Comparison of ENCODE assay signal across 18 cellular contexts in genomic region chr7:37368540-37368939, GRCh38.
DNase-seq lines count a peak whose midpoint lies in the region; ATAC-seq, FAIRE-seq and TF ChIP-seq lines count a peak whose summit lies in the region.
"Had no signal": no experiment of that assay in that cellular context is flagged by ENCODE, and none has a peak within 500 bp of the region (broad histone marks: within the 10 kb centered on the region; RNA-seq: fewer than 3 reads in every experiment).

No MANE protein-coding gene starts in this region.

- CTCF ChIA-PET in HepG2 (lab: Yijun Ruan, JAX; ENCODE audit: low intra/inter-chr PET ratio, low total read pairs) = no interaction called here

- in situ Hi-C loops in HepG2 (cut with HindIII; ENCODE audit: extremely low pct_ligation_motif_present, low pct_unique_long_range_greater_than_20kb) = no loop called here

- no peak overlapping the region for H4K8ac ChIP-seq in mesendoderm (ENCODE audit: low read depth, low read length)

- peaks cover 15% of the 10 kb centered on the region for H3K36me3 Mint-ChIP-seq in endodermal cell (ENCODE audit: low read depth)

- no peak overlapping the region for H3K23ac ChIP-seq in mesendoderm (ENCODE audit: low read length)

- no peak overlapping the region for H2BK120ac ChIP-seq in mesendoderm (ENCODE audit: low read depth, low read length)

- H3K9ac ChIP-seq in liver (ENCODE audit: low read depth in 1 of 2, low read length in 2 of 2) (no peak overlapping the region), HepG2 (ENCODE audit: insufficient read depth, low read depth, low read length) (no peak overlapping the region), endodermal cell (ENCODE audit: extremely low read depth, low read length, poor library complexity, severe bottlenecking) (no peak overlapping the region), mesendoderm (ENCODE audit: low read length) (no peak overlapping the region)

- no TSS peak for BruUV-seq in HepG2 (replicated peaks; lab: Mats Ljungman, UMichigan)

- no peaks in the 10 kb centered on the region for H3K79me1 ChIP-seq in mesendoderm (ENCODE audit: low read length)

- no peaks in the 10 kb centered on the region for H3K79me2 ChIP-seq in HepG2 (ENCODE audit: insufficient read depth, low read length)
- no peaks in the 10 kb centered on the region for H3K79me2 ChIP-seq in mesendoderm (ENCODE audit: control insufficient read depth, insufficient read depth, low read length)

- no peaks in the 10 kb centered on the region for H3K9me3 ChIP-seq in liver (ENCODE audit: control insufficient read depth in 4 of 4, low read length in 3 of 4)
- no peaks in the 10 kb centered on the region for H3K9me3 ChIP-seq in HepG2 (ENCODE audit: low read length)
- peaks cover 5% of the 10 kb centered on the region for H3K9me3 ChIP-seq in endodermal cell (ENCODE audit: control insufficient read depth, low read length)
- H3K9me3 ChIP-seq: BE2C had no signal

- no peak overlapping the region for H2BK5ac ChIP-seq in mesendoderm (ENCODE audit: low read length)

- H4K20me1 ChIP-seq in HepG2 (ENCODE audit: insufficient read depth, low read length) = no peaks in the 10 kb centered on the region

- H3K56ac ChIP-seq in mesendoderm (ENCODE audit: low read length) = no peak overlapping the region

- H2BK15ac ChIP-seq in mesendoderm (replicated peaks; ENCODE audit: low read depth) = no peak overlapping the region

- H3K27me3 ChIP-seq in liver (ENCODE audit: control insufficient read depth in 4 of 4, insufficient read depth in 4 of 4, low read length in 3 of 4) = no peaks in the 10 kb centered on the region
- no peaks in the 10 kb centered on the region for H3K27me3 ChIP-seq in HepG2 (ENCODE audit: control insufficient read depth in 1 of 2, insufficient read depth in 2 of 2, low read length in 2 of 2)
- no peaks in the 10 kb centered on the region for H3K27me3 ChIP-seq in endodermal cell (ENCODE audit: control insufficient read depth, insufficient read depth, low read length, poor library complexity, severe bottlenecking)
- H3K27me3 ChIP-seq in mesendoderm (ENCODE audit: insufficient read depth, low read length, poor library complexity) = no peaks in the 10 kb centered on the region
- H3K27me3 ChIP-seq: BE2C had no signal

- H3K27ac ChIP-seq in liver (ENCODE audit: low read depth in 1 of 2, low read length in 2 of 2) (no peak overlapping the region), HepG2 (ENCODE audit: extremely low read length, insufficient read depth, low read length) (no peak overlapping the region), endodermal cell (ENCODE audit: low read depth, low read length) (no peak overlapping the region), mesendoderm (ENCODE audit: low read depth, low read length) (no peak overlapping the region)
- H3K27ac ChIP-seq: C4-2B had no signal

- no peak for ATAC-seq in HepG2
- ATAC-seq: GM23338 had no signal

- no peak overlapping the region for H2AK5ac ChIP-seq in mesendoderm (ENCODE audit: low read length)

- no peaks in the 10 kb centered on the region for H3K36me3 ChIP-seq in liver (ENCODE audit: control insufficient read depth in 4 of 4, insufficient read depth in 3 of 4, low read depth in 1 of 4, low read length in 3 of 4)
- H3K36me3 ChIP-seq in HepG2 (replicated peaks in 1 of 2; ENCODE audit: control insufficient read depth in 1 of 2, insufficient read depth in 2 of 2, low read length in 2 of 2) = no peaks in the 10 kb centered on the region
- peaks cover 5% of the 10 kb centered on the region for H3K36me3 ChIP-seq in endodermal cell (ENCODE audit: control insufficient read depth, insufficient read depth, low read length)
- no peaks in the 10 kb centered on the region for H3K36me3 ChIP-seq in mesendoderm (ENCODE audit: control insufficient read depth, insufficient read depth, low read length)
- H3K36me3 ChIP-seq: BE2C had no signal

- TF ChIP-seq CTCF in liver (IDR thresholded peaks at IDR 0.05; ENCODE audit: low read depth, low read length, missing input control) = no peak
- TF ChIP-seq CTCF in HepG2 (CRISPR knock-in tag; IDR thresholded peaks at IDR 0.05) = no peak
- TF ChIP-seq CTCF in endodermal cell (conservative IDR thresholded peaks at IDR 0.05) = no peak
- no peak for TF ChIP-seq CTCF in foreskin fibroblast (IDR thresholded peaks at IDR 0.05; ENCODE audit: low read depth, low read length)

- H3K4me3 Mint-ChIP-seq in endodermal cell = peak overlapping the region; percentile 12
- H3K4me3 Mint-ChIP-seq: CD4-positive, alpha-beta memory T cell; GM23338; HFFc6 had no signal

- DNase-seq in HepG2 (ENCODE audit: low spot score) (no peak), endodermal cell (peak; percentile 30), mesendoderm (peak; percentile 30), LoVo (ENCODE audit: low spot score) (no peak), NCI-H2107 treated with DMSO at 0.1 percent for 48 hours (lab: John Stamatoyannopoulos, UW; ENCODE audit: unreplicated experiment) (no peak), foreskin fibroblast (no peak)
- DNase-seq: BE2C; CD4-positive, alpha-beta memory T cell; DMS79; HCEC 1CT; HFFc6 had no signal

- intact Hi-C loops in HepG2 (cut with micrococcal nuclease; ENCODE audit: unreplicated experiment) = no loop called here

- whole genome bisulfite sequencing in liver = 48% methylated on average over 1 of the region's 1 CpG
- WGBS in HepG2 (ENCODE audit: low lambda C conversion rate) = 0% methylated on average over 1 of the region's 1 CpG
- whole genome bisulfite sequencing in endodermal cell (ENCODE audit: insufficient coverage in 1 of 2, insufficient read length in 1 of 2), 2 experiments = 41% methylated on average over 1 of the region's 1 CpG; no CpG with 5 or more reads in 1 of the 2 experiments
- WGBS in mesendoderm (ENCODE audit: extremely low coverage, insufficient coverage, low lambda C conversion rate) = no CpG with 5 or more reads among the region's 1 CpG

- no peaks in the 10 kb centered on the region for H3K9me3 Mint-ChIP-seq in endodermal cell
- H3K9me3 Mint-ChIP-seq: CD4-positive, alpha-beta memory T cell; GM23338 had no signal

- FAIRE-seq in HepG2 (lab: Jason Lieb, UNC) = no peak
- FAIRE-seq: A204.1, G401.6, GM12891, HTR-8/SVneo had no signal

- peak overlapping the region; percentile 75 for H3K4ac ChIP-seq in mesendoderm (ENCODE audit: low read depth, low read length)

- H3K4me3 ChIP-seq in liver (ENCODE audit: low read depth in 1 of 3, low read length in 3 of 3) (no peak overlapping the region), HepG2 (replicated peaks in 1 of 3; ENCODE audit: insufficient read depth in 1 of 3, low read depth in 2 of 3, low read length in 3 of 3) (no peak overlapping the region), endodermal cell (ENCODE audit: low read length) (peak overlapping the region; percentile 14), mesendoderm (ENCODE audit: low read length) (no peak overlapping the region), foreskin fibroblast (ENCODE audit: low read depth in 1 of 2, low read length in 2 of 2) (no peak overlapping the region)
- H3K4me3 ChIP-seq: GM23338 had no signal

- POLR2A ChIA-PET in HepG2 (lab: Yijun Ruan, JAX) = no interaction called here

- peak overlapping the region; percentile 72 for H3K18ac ChIP-seq in mesendoderm (ENCODE audit: low read length)

- H2AFZ ChIP-seq in HepG2 (ENCODE audit: low read length) = no peak overlapping the region
- H2AFZ ChIP-seq: GM23338 had no signal

- H3K4me1 Mint-ChIP-seq in endodermal cell = peaks cover 66% of the 10 kb centered on the region

- peak; percentile 5 to 26 for TF ChIP-seq RAD21 in liver (IDR thresholded peaks at IDR 0.05)
- TF ChIP-seq RAD21 in HepG2 (CRISPR knock-in tag; IDR thresholded peaks at IDR 0.05) = no peak

- H4K5ac ChIP-seq in mesendoderm (ENCODE audit: low read length) = no peak overlapping the region

- H3K27ac Mint-ChIP-seq in endodermal cell = peak overlapping the region; percentile 64
- H3K27ac Mint-ChIP-seq: CD4-positive, alpha-beta memory T cell; GM23338; HFFc6 had no signal

- no peaks in the 10 kb centered on the region for H3K27me3 Mint-ChIP-seq in endodermal cell (ENCODE audit: insufficient read depth)
- H3K27me3 Mint-ChIP-seq: CD4-positive, alpha-beta memory T cell had no signal

- H3K4me1 ChIP-seq in liver (ENCODE audit: control insufficient read depth in 4 of 4, insufficient read depth in 4 of 4, low read length in 3 of 4) = peaks cover 0 to 23% (median 12%) of the 10 kb centered on the region in 4 donors
- H3K4me1 ChIP-seq in HepG2 (ENCODE audit: insufficient read depth, low read length) = no peaks in the 10 kb centered on the region
- H3K4me1 ChIP-seq in endodermal cell (ENCODE audit: control insufficient read depth, insufficient read depth, low read length) = peaks cover 12% of the 10 kb centered on the region
- H3K4me1 ChIP-seq in mesendoderm (ENCODE audit: control insufficient read depth, low read depth, low read length) = peaks cover 8% of the 10 kb centered on the region
- H3K4me1 ChIP-seq: BE2C had no signal

- H3K4me2 ChIP-seq in HepG2 (ENCODE audit: low read depth, low read length) (no peak overlapping the region), mesendoderm (ENCODE audit: low read length) (no peak overlapping the region)
- H3K4me2 ChIP-seq: GM23338 had no signal

- TF ChIP-seq EP300 in HepG2 (IDR thresholded peaks at IDR 0.05; ENCODE audit: low read depth in 2 of 2, low read length in 2 of 2) = no peak
- no peak for TF ChIP-seq EP300 in HepG2 (CRISPR knock-in tag; IDR thresholded peaks at IDR 0.05; ENCODE audit: borderline replicate concordance)

- TF ChIP-seq POLR2A in HepG2 (IDR thresholded peaks at IDR 0.05; ENCODE audit: insufficient read depth in 1 of 2, low read depth in 2 of 2, low read length in 2 of 2) = no peak

TF ChIP-seq in liver, 16 proteins besides CTCF, POLR2A, EP300 and RAD21 (continues in another document):
- no peak for TF ChIP-seq TAF1 (conservative IDR thresholded peaks at IDR 0.05)
- TF ChIP-seq YY1 (IDR thresholded peaks at IDR 0.05) = no peak
- no peak for TF ChIP-seq MAX (IDR thresholded peaks at IDR 0.05)
- no peak for TF ChIP-seq ATF3 (IDR thresholded peaks at IDR 0.05)

TF ChIP-seq in HepG2, 621 proteins besides CTCF, POLR2A, EP300 and RAD21 (continues in another document):
- TF ChIP-seq CSRNP2 (CRISPR knock-in tag; conservative IDR thresholded peaks at IDR 0.05; ENCODE audit: low read depth) (no peak), MBNL3 (CRISPR knock-in tag; conservative IDR thresholded peaks at IDR 0.05) (no peak), TEAD3 (CRISPR knock-in tag; optimal IDR thresholded peaks at IDR 0.05; ENCODE audit: borderline replicate concordance) (no peak), MTA1 (CRISPR knock-in tag; IDR thresholded peaks at IDR 0.05; ENCODE audit: borderline replicate concordance) (no peak), PAWR (CRISPR knock-in tag; IDR thresholded peaks at IDR 0.05; ENCODE audit: borderline replicate concordance) (no peak)

Comparison
In these comparisons a context has a peak if more than half of its experiments do, and no peak if none do; other contexts are left out.
1. DNase-seq: peak in endodermal cell (single experiment) and mesendoderm (single experiment); none in HepG2 (single experiment), LoVo (single experiment), NCI-H2107 treated with DMSO at 0.1 percent for 48 hours (single experiment) and foreskin fibroblast (0 of 2).